ENCODE assay signal across 22 cellular contexts in genomic region chr1:110430366-110430765, GRCh38. TPM values are rescaled to one million over a fixed set of nuclear protein-coding genes. Genes with fewer than 3 reads are reported as not detected.
DNase-seq lines count a peak whose midpoint lies in the region; ATAC-seq, FAIRE-seq and TF ChIP-seq lines count a peak whose summit lies in the region.
"Had no signal": no experiment of that assay in that cellular context is flagged by ENCODE, and none has a peak within 500 bp of the region (broad histone marks: within the 10 kb centered on the region; RNA-seq: fewer than 3 reads in every experiment).

No MANE protein-coding gene starts in this region.

- H3K27me3 ChIP-seq in HepG2 (ENCODE audit: control insufficient read depth in 1 of 2, insufficient read depth in 2 of 2, low read length in 2 of 2) (peaks cover 1 to 17% of the 10 kb centered on the region in 2 experiments; a peak in 4 of 5 replicates), right lobe of liver (no peaks in the 10 kb centered on the region), sigmoid colon (peaks cover 0 to 7% (median 0%) of the 10 kb centered on the region in 3 donors)

- no TSS peak for BruUV-seq in HepG2 (replicated peaks; lab: Mats Ljungman, UMichigan)

- no peak for DNase-seq in HepG2 (ENCODE audit: low spot score)
- no peak for DNase-seq in right lobe of liver
- DNase-seq in NB4 (ENCODE audit: low read depth): peak; percentile 57
- DNase-seq in SKM-1 treated with dmso at 0.1 percent for 144 hours (lab: John Stamatoyannopoulos, UW; ENCODE audit: unreplicated experiment): peak; percentile 54
- DNase-seq in sigmoid colon: peak; percentile 36
- DNase-seq in NCI-H345 (lab: John Stamatoyannopoulos, UW): no peak
- no peak for DNase-seq in NCI-H82 treated with DMSO at 0.1 percent for 48 hours (lab: John Stamatoyannopoulos, UW; ENCODE audit: unreplicated experiment)
- DNase-seq: BE2C; CD8-positive, alpha-beta T cell; DMS79; H7; HFFc6; NCI-H1092; NCI-H146; NCI-H2081; NCI-H510A; NCI-H748 treated with DMSO at 0.1 percent for 48 hours had no signal

- CTCF ChIA-PET in HepG2 (lab: Yijun Ruan, JAX; ENCODE audit: low intra/inter-chr PET ratio, low total read pairs): no interaction called here

- no peak for TF ChIP-seq RAD21 in HepG2 (CRISPR knock-in tag; IDR thresholded peaks at IDR 0.05)

- intact Hi-C loops in HepG2 (cut with micrococcal nuclease; ENCODE audit: unreplicated experiment): no loop called here
- intact Hi-C loops in right lobe of liver (cut with DNase I): no loop called here
- intact Hi-C loops in sigmoid colon (cut with DNase I): no loop called here

- H3K4me1 ChIP-seq in HepG2 (ENCODE audit: insufficient read depth, low read length) (peaks cover 10% of the 10 kb centered on the region; the same call in 1 of the 2 replicates), right lobe of liver (peaks cover 0 to 9% (median 0%) of the 10 kb centered on the region in 4 donors), sigmoid colon (no peaks in the 10 kb centered on the region)

- H3K27ac ChIP-seq in HepG2 (ENCODE audit: extremely low read length, insufficient read depth, low read length): no peak overlapping the region
- H3K27ac ChIP-seq in right lobe of liver: no peak overlapping the region
- H3K27ac ChIP-seq in sigmoid colon: no peak overlapping the region

- TF ChIP-seq POLR2A in HepG2 (IDR thresholded peaks at IDR 0.05; ENCODE audit: insufficient read depth in 1 of 2, low read depth in 2 of 2, low read length in 2 of 2): no peak
- TF ChIP-seq POLR2A in right lobe of liver (IDR thresholded peaks at IDR 0.05): no peak
- no peak for TF ChIP-seq POLR2A in NB4 (IDR thresholded peaks at IDR 0.05; ENCODE audit: extremely low read depth, insufficient read length)
- TF ChIP-seq POLR2A in sigmoid colon (IDR thresholded peaks at IDR 0.05): no peak

- H3K9me3 ChIP-seq in HepG2 (ENCODE audit: low read length): no peaks in the 10 kb centered on the region
- no peaks in the 10 kb centered on the region for H3K9me3 ChIP-seq in right lobe of liver
- H3K9me3 ChIP-seq in sigmoid colon: no peaks in the 10 kb centered on the region
- H3K9me3 ChIP-seq: BE2C had no signal

- H3K4me2 ChIP-seq in HepG2 (ENCODE audit: low read depth, low read length): 0 out of 2 replicates have a peak overlapping the region, but pooled peaks have one; percentile 15

- no peak overlapping the region for H3K9ac ChIP-seq in HepG2 (ENCODE audit: insufficient read depth, low read depth, low read length)

- no peak for FAIRE-seq in HepG2 (lab: Jason Lieb, UNC)
- FAIRE-seq: A204.1 had no signal

- H4K20me1 ChIP-seq in HepG2 (ENCODE audit: insufficient read depth, low read length): no peaks in the 10 kb centered on the region

- no peak for TF ChIP-seq EP300 in HepG2 (IDR thresholded peaks at IDR 0.05; ENCODE audit: low read depth in 2 of 2, low read length in 2 of 2)
- no peak for TF ChIP-seq EP300 in HepG2 (CRISPR knock-in tag; IDR thresholded peaks at IDR 0.05; ENCODE audit: borderline replicate concordance)
- TF ChIP-seq EP300 in sigmoid colon (IDR thresholded peaks at IDR 0.05): no peak

- in situ Hi-C loops in HepG2 (cut with HindIII; ENCODE audit: extremely low pct_ligation_motif_present, low pct_unique_long_range_greater_than_20kb): no loop called here

- POLR2A ChIA-PET in HepG2 (lab: Yijun Ruan, JAX): no interaction called here

- no peaks in the 10 kb centered on the region for H3K79me2 ChIP-seq in HepG2 (ENCODE audit: insufficient read depth, low read length)

- H3K4me3 ChIP-seq in HepG2 (replicated peaks in 1 of 3; ENCODE audit: insufficient read depth in 1 of 3, low read depth in 2 of 3, low read length in 3 of 3) (no peak overlapping the region), right lobe of liver (no peak overlapping the region), NB4 (ENCODE audit: low read depth, low read length) (peak overlapping the region; percentile 25), sigmoid colon (no peak overlapping the region)

- H3K36me3 ChIP-seq in HepG2 (replicated peaks in 1 of 2; ENCODE audit: control insufficient read depth in 1 of 2, insufficient read depth in 2 of 2, low read length in 2 of 2) (no peaks in the 10 kb centered on the region), right lobe of liver (no peaks in the 10 kb centered on the region), sigmoid colon (no peaks in the 10 kb centered on the region)
- H3K36me3 ChIP-seq: BE2C had no signal

- no peak overlapping the region for H2AFZ ChIP-seq in HepG2 (ENCODE audit: low read length)

- WGBS in HepG2 (ENCODE audit: low lambda C conversion rate): 18% methylated on average over 5 of the region's 6 CpGs
- WGBS in right lobe of liver (ENCODE audit: insufficient coverage, low coverage, low lambda C conversion rate, missing lambda C conversion rate): 57% methylated on average over 6 of the region's 6 CpGs
- 48 to 66% methylated on average over 6 of the region's 6 CpGs for WGBS in sigmoid colon, 2 donors

- peak; percentile 16; the same call in 2 of the 3 replicates for ATAC-seq in HepG2
- ATAC-seq in right lobe of liver: no peak
- ATAC-seq in GM21423 (IDR thresholded peaks at IDR 0.05; ENCODE audit: unreplicated experiment): no peak
- ATAC-seq: CD8-positive, alpha-beta T cell; Panc1 had no signal

- no peak for TF ChIP-seq CTCF in HepG2 (CRISPR knock-in tag; IDR thresholded peaks at IDR 0.05)
- no peak for TF ChIP-seq CTCF in right lobe of liver (IDR thresholded peaks at IDR 0.05)
- TF ChIP-seq CTCF in NB4 (IDR thresholded peaks at IDR 0.05; ENCODE audit: low read depth, low read length): no peak
- no peak for TF ChIP-seq CTCF in sigmoid colon (IDR thresholded peaks at IDR 0.05)

RNA-seq across cellular contexts. Expression of gene PROK1, which starts 20.6 kb away (rescaled TPM):
- not detected in 2 replicates for total RNA-seq in HepG2 (2016; rRNA removed; fragmentation: Illumina TruSeq; extraction: Trizol)
- not detected in 2 replicates for total RNA-seq in HepG2 (2016; cell fraction: cytosol; rRNA removed; fragmentation: Illumina TruSeq; extraction: Trizol; ENCODE audit: low read depth)
- not detected in 2 replicates for total RNA-seq in HepG2 (2016; cell fraction: insoluble cytoplasmic fraction; rRNA removed; fragmentation: Illumina TruSeq; extraction: Trizol)
- total RNA-seq in HepG2 (2016; cell fraction: membrane; rRNA removed; fragmentation: Illumina TruSeq; extraction: Trizol): not detected in 2 replicates
- not detected in 2 replicates for total RNA-seq in HepG2 (2016; cell fraction: nucleus; rRNA removed; fragmentation: Illumina TruSeq; extraction: Trizol)
- 0.07 TPM in 1 of 2 replicates, not detected in the other for polyA plus RNA-seq in HepG2 (2011; rRNA removed)
- polyA plus RNA-seq in HepG2 (2011; cell fraction: cytosol; rRNA removed): not detected in 2 replicates
- polyA plus RNA-seq in HepG2 (2011; cell fraction: nucleus; rRNA removed): not detected in 2 replicates
- polyA plus RNA-seq in HepG2 (2012): not detected in 2 replicates
- not detected in 2 replicates for polyA plus RNA-seq in HepG2 (2016; cell fraction: cytosol; fragmentation: Illumina TruSeq; extraction: Trizol; ENCODE audit: low read depth)
- not detected in 2 replicates for polyA plus RNA-seq in HepG2 (2016; cell fraction: insoluble cytoplasmic fraction; fragmentation: Illumina TruSeq; extraction: Trizol; ENCODE audit: low read depth)
- not detected in 2 replicates for polyA plus RNA-seq in HepG2 (2016; cell fraction: membrane; fragmentation: Illumina TruSeq; extraction: Trizol; ENCODE audit: low read depth)
- polyA plus RNA-seq in HepG2 (2016; cell fraction: nucleus; fragmentation: Illumina TruSeq; extraction: Trizol; ENCODE audit: insufficient read depth, low read depth): not detected in 2 replicates
- polyA minus RNA-seq in HepG2 (2011; rRNA and poly(A)+ RNA removed; ENCODE audit: low replicate concordance): not detected in 2 replicates
- not detected in 2 replicates for polyA minus RNA-seq in HepG2 (2011; cell fraction: cytosol; rRNA and poly(A)+ RNA removed)
- polyA minus RNA-seq in HepG2 (2011; cell fraction: nucleus; rRNA and poly(A)+ RNA removed): not detected in 2 replicates
- total RNA-seq in right lobe of liver: not detected
- 1 to 10 TPM in 1 of 4 donors, not detected in 3; 3.2 TPM for total RNA-seq in sigmoid colon
- polyA plus RNA-seq in sigmoid colon: under 1 TPM in 2 of 3 donors, not detected in 1; 0.09 to 0.46 TPM
- total RNA-seq: CD8-positive, alpha-beta T cell; G401; H7; HFFc6; SK-MEL-5 had no signal

RNA-seq across cellular contexts. Expression of gene LAMTOR5, which starts 22.9 kb away (rescaled TPM):
- 96.7 and 152 TPM in 2 replicates for total RNA-seq in HepG2 (2016; rRNA removed; fragmentation: Illumina TruSeq; extraction: Trizol)
- 61.9 and 65.5 TPM in 2 replicates for total RNA-seq in HepG2 (2016; cell fraction: cytosol; rRNA removed; fragmentation: Illumina TruSeq; extraction: Trizol; ENCODE audit: low read depth)
- 105 and 145 TPM in 2 replicates for total RNA-seq in HepG2 (2016; cell fraction: insoluble cytoplasmic fraction; rRNA removed; fragmentation: Illumina TruSeq; extraction: Trizol)
- 96.4 and 97.4 TPM in 2 replicates for total RNA-seq in HepG2 (2016; cell fraction: membrane; rRNA removed; fragmentation: Illumina TruSeq; extraction: Trizol)
- total RNA-seq in HepG2 (2016; cell fraction: nucleus; rRNA removed; fragmentation: Illumina TruSeq; extraction: Trizol): 46.3 and 47.2 TPM in 2 replicates
- polyA plus RNA-seq in HepG2 (2011; rRNA removed): 346 and 400 TPM in 2 replicates
- polyA plus RNA-seq in HepG2 (2011; cell fraction: cytosol; rRNA removed): 412 and 427 TPM in 2 replicates
- 90.6 and 96.5 TPM in 2 replicates for polyA plus RNA-seq in HepG2 (2011; cell fraction: nucleus; rRNA removed)
- polyA plus RNA-seq in HepG2 (2012): 204 and 237 TPM in 2 replicates
- 107 and 129 TPM in 2 replicates for polyA plus RNA-seq in HepG2 (2016; cell fraction: cytosol; fragmentation: Illumina TruSeq; extraction: Trizol; ENCODE audit: low read depth)
- polyA plus RNA-seq in HepG2 (2016; cell fraction: insoluble cytoplasmic fraction; fragmentation: Illumina TruSeq; extraction: Trizol; ENCODE audit: low read depth): 246 and 265 TPM in 2 replicates
- 142 and 171 TPM in 2 replicates for polyA plus RNA-seq in HepG2 (2016; cell fraction: membrane; fragmentation: Illumina TruSeq; extraction: Trizol; ENCODE audit: low read depth)
- 118 and 126 TPM in 2 replicates for polyA plus RNA-seq in HepG2 (2016; cell fraction: nucleus; fragmentation: Illumina TruSeq; extraction: Trizol; ENCODE audit: insufficient read depth, low read depth)
- polyA minus RNA-seq in HepG2 (2011; rRNA and poly(A)+ RNA removed; ENCODE audit: low replicate concordance): 90.1 and 139 TPM in 2 replicates
- polyA minus RNA-seq in HepG2 (2011; cell fraction: cytosol; rRNA and poly(A)+ RNA removed): 38.0 and 45.5 TPM in 2 replicates
- 36.7 and 44.5 TPM in 2 replicates for polyA minus RNA-seq in HepG2 (2011; cell fraction: nucleus; rRNA and poly(A)+ RNA removed)
- total RNA-seq in right lobe of liver: 10 to 100 TPM; 47.6 to 81.4 (median 53.9) TPM
- 100 to 1,000 TPM in 2 of 4 donors, 10 to 100 TPM in 2; 61.2 to 117 (median 91.4) TPM for total RNA-seq in sigmoid colon
- polyA plus RNA-seq in sigmoid colon: 100 to 1,000 TPM; 249 to 543 (median 418) TPM

RNA-seq across cellular contexts. Expression of gene SLC16A4, which starts 39.5 kb away (rescaled TPM):
- total RNA-seq in HepG2 (2016; rRNA removed; fragmentation: Illumina TruSeq; extraction: Trizol) (0.60 and 1.1 TPM in 2 replicates), right lobe of liver (1 to 10 TPM in 5 of 6 experiments, under 1 TPM in 1; 0.49 to 4.0 (median 3.4) TPM), sigmoid colon (10 to 100 TPM in 1 of 4 donors, 1 to 10 TPM in 3; 3.7 to 10.2 (median 7.5) TPM)
- 0.20 and 0.26 TPM in 2 replicates for total RNA-seq in HepG2 (2016; cell fraction: cytosol; rRNA removed; fragmentation: Illumina TruSeq; extraction: Trizol; ENCODE audit: low read depth)
- 0.49 and 0.63 TPM in 2 replicates for total RNA-seq in HepG2 (2016; cell fraction: insoluble cytoplasmic fraction; rRNA removed; fragmentation: Illumina TruSeq; extraction: Trizol)
- 0.68 and 0.83 TPM in 2 replicates for total RNA-seq in HepG2 (2016; cell fraction: membrane; rRNA removed; fragmentation: Illumina TruSeq; extraction: Trizol)
- total RNA-seq in HepG2 (2016; cell fraction: nucleus; rRNA removed; fragmentation: Illumina TruSeq; extraction: Trizol): 0.72 and 1.0 TPM in 2 replicates
- polyA plus RNA-seq in HepG2 (2011; rRNA removed) (1.5 and 1.6 TPM in 2 replicates), sigmoid colon (1 to 10 TPM in 2 of 3 donors, not detected in 1; 1.6 to 3.0 TPM)
- polyA plus RNA-seq in HepG2 (2011; cell fraction: cytosol; rRNA removed): 0.63 and 1.4 TPM in 2 replicates
- 0.55 and 0.80 TPM in 2 replicates for polyA plus RNA-seq in HepG2 (2011; cell fraction: nucleus; rRNA removed)
- polyA plus RNA-seq in HepG2 (2012): 0.76 and 1.2 TPM in 2 replicates
- 0.19 and 0.45 TPM in 2 replicates for polyA plus RNA-seq in HepG2 (2016; cell fraction: cytosol; fragmentation: Illumina TruSeq; extraction: Trizol; ENCODE audit: low read depth)
- 0.30 and 0.36 TPM in 2 replicates for polyA plus RNA-seq in HepG2 (2016; cell fraction: insoluble cytoplasmic fraction; fragmentation: Illumina TruSeq; extraction: Trizol; ENCODE audit: low read depth)
- 0.24 and 0.27 TPM in 2 replicates for polyA plus RNA-seq in HepG2 (2016; cell fraction: membrane; fragmentation: Illumina TruSeq; extraction: Trizol; ENCODE audit: low read depth)
- polyA plus RNA-seq in HepG2 (2016; cell fraction: nucleus; fragmentation: Illumina TruSeq; extraction: Trizol; ENCODE audit: insufficient read depth, low read depth): 0.74 and 0.92 TPM in 2 replicates
- 0.54 and 2.2 TPM in 2 replicates for polyA minus RNA-seq in HepG2 (2011; rRNA and poly(A)+ RNA removed; ENCODE audit: low replicate concordance)
- polyA minus RNA-seq in HepG2 (2011; cell fraction: cytosol; rRNA and poly(A)+ RNA removed): 1.6 and 1.7 TPM in 2 replicates
- polyA minus RNA-seq in HepG2 (2011; cell fraction: nucleus; rRNA and poly(A)+ RNA removed): 0.77 and 0.99 TPM in 2 replicates

Comparison
In these comparisons a context has a peak if more than half of its experiments do, and no peak if none do; other contexts are left out.
1. DNase-seq: peak in NB4 (single experiment), SKM-1 treated with dmso at 0.1 percent for 144 hours (single experiment) and sigmoid colon (single experiment); none in HepG2 (single experiment), right lobe of liver (0 of 3), NCI-H345 (single experiment) and NCI-H82 treated with DMSO at 0.1 percent for 48 hours (single experiment).